ENCODE assay signal across 1 cellular context in genomic region chr15:75639191-75639708, GRCh38.
TF ChIP-seq lines count a peak whose summit lies in the region.

No MANE protein-coding gene starts in this region.

TF ChIP-seq in GM23338, 12 proteins besides CTCF, POLR2A, EP300 and RAD21 (continued from another document):
- TF ChIP-seq ZNF462 (CRISPR knock-in tag; IDR thresholded peaks at IDR 0.05) (no peak), REST (IDR thresholded peaks at IDR 0.05; ENCODE audit: unreplicated experiment) (no peak), CREB1 (CRISPR knock-in tag; IDR thresholded peaks at IDR 0.05; ENCODE audit: low read depth) (no peak), JUNB (IDR thresholded peaks at IDR 0.05; ENCODE audit: unreplicated experiment) (no peak)
